1 cellular context compared by ENCODE assay signal in the genomic region with DNA sequence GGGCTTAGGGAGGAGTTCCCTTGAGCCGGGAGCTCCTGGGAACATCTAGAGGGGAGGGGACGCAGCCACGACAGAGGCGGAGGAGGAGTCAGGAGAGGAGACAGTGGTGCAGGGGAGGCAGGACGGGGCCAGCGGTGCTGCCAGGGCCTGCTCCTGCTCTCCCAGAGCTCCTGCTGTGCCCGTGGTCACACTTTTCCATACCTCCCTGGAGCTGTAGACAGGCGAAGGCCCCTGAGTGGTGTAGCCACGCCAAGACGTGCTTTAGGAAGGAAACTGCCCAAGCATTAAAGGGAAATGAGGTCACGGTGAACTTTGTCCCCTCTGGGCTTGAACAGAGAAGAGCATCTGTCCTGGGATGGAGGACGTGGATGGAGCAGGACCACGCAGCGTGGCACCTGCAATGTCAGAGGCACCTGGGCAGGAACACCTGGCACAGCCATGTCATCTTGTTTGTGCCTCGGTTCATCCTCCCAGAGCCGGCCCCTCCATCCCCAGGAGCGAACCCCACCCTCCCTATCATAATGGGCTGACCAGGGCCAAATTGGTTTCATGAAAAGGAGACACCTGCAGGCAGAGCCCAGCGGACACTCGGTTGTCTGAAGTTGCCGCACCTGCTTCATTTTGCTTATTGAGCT.
TF ChIP-seq lines count a peak whose summit lies in the region.

No MANE protein-coding gene starts in this region.

TF ChIP-seq in H1, 55 proteins besides CTCF, POLR2A, EP300 and RAD21:
- no peak for TF ChIP-seq ZNF274 (IDR thresholded peaks at IDR 0.05; ENCODE audit: borderline replicate concordance, extremely low read depth, low read length)
- TF ChIP-seq EGR1 (IDR thresholded peaks at IDR 0.05; ENCODE audit: borderline replicate concordance, low read depth, low read length): no peak
- no peak for TF ChIP-seq TAF7 (optimal IDR thresholded peaks at IDR 0.05; ENCODE audit: borderline replicate concordance, low read depth, low read length)
- TF ChIP-seq SRF (IDR thresholded peaks at IDR 0.05; ENCODE audit: low read depth, low read length): no peak
- no peak for TF ChIP-seq GTF2F1 (IDR thresholded peaks at IDR 0.05; ENCODE audit: borderline replicate concordance, low read depth, low read length)
